Comparison of ENCODE assay signal across 8 cellular contexts in the genomic region with DNA sequence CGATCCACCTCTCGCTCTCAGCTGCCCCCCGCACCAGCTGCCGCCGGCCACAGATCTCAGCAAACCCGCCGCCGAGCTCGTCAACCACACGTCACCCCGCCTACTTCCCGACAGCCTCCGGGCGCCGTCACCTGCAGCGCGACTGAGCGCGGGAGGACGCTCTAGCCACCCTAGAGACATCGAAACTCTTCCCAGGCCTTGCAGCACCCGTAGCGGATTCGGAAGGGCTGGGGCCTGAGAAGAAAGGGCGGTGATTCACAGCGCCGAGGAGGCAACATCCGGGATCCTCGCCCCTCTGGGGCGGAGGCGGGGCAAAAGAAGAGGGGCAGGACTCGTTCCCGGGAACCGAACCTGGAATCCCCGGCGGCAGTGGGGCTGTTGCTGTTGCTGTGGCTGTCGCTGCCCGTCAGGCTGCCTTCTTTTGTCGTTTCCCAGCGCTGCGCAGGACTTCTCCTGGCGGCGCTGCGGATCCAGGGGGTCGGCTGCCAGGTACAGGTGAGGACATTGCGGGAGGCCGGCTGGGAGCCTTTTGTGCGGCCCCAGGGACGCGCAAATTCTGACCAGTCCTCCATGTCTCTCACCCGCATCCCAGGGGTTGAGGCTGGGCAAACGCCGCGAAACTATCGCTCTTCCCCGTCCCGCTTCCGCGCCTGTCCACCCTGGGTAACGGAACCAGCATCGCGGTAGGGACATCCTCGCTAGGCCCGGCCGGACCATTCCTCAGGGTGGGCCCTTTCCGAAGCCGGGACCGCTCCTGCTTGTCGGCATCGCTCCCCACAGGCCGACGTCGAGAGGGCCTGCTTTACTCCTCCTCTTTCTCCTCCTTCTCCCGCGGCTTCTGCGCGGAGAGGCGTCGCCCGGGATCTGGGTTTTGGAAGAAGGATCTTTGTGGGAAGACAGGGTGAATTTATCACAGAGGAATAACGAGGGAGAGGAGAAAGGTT. TPM values are rescaled to one million over a fixed set of nuclear protein-coding genes. Genes with fewer than 3 reads are reported as not detected.
DNase-seq lines count a peak whose midpoint lies in the region; ATAC-seq and TF ChIP-seq lines count a peak whose summit lies in the region.

A gene (plus strand): TSS at position 331 of the 944 bp plus-strand sequence. CDS start 9,443 bp downstream, outside the sequence.
A gene with protein sequence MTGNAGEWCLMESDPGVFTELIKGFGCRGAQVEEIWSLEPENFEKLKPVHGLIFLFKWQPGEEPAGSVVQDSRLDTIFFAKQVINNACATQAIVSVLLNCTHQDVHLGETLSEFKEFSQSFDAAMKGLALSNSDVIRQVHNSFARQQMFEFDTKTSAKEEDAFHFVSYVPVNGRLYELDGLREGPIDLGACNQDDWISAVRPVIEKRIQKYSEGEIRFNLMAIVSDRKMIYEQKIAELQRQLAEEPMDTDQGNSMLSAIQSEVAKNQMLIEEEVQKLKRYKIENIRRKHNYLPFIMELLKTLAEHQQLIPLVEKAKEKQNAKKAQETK (minus strand): TSS at position 79 of the 944 bp plus-strand sequence. CDS start 100 bp downstream, outside the sequence.

- TF ChIP-seq CTCF in lung (IDR thresholded peaks at IDR 0.05; ENCODE audit: control extremely low read depth, extremely low read depth): no peak

- H3K27ac ChIP-seq in CD8-positive, alpha-beta memory T cell (ENCODE audit: low read depth, low read length): peak within 1 kb of the TSS; percentile 97
- peak within 1 kb of the TSS; percentile 98 for H3K27ac ChIP-seq in lung (ENCODE audit: low read depth in 1 of 2, low read length in 1 of 2)

- no peaks in the 10 kb centered on the region for H3K27me3 Mint-ChIP-seq in CD8-positive, alpha-beta memory T cell

- peak within 1 kb of the TSS; percentile 94 to 100 (median 94) for H3K4me3 Mint-ChIP-seq in CD8-positive, alpha-beta memory T cell

- peaks cover 6 to 22% (median 9%) of the 10 kb centered on the region in 3 donors for H3K36me3 Mint-ChIP-seq in CD8-positive, alpha-beta memory T cell

- H3K4me1 Mint-ChIP-seq in CD8-positive, alpha-beta memory T cell: peaks cover 61 to 76% (median 70%) of the 10 kb centered on the region in 3 donors

- no peaks in the 10 kb centered on the region for H3K27me3 ChIP-seq in CD8-positive, alpha-beta memory T cell (ENCODE audit: insufficient read depth, low read length, poor library complexity, severe bottlenecking)
- H3K27me3 ChIP-seq in lung (ENCODE audit: control insufficient read depth, insufficient read depth): no peaks in the 10 kb centered on the region

- peaks cover 0 to 1% (median 0%) of the 10 kb centered on the region in 5 donors for H3K9me3 Mint-ChIP-seq in CD8-positive, alpha-beta memory T cell

- H3K9me3 ChIP-seq in CD8-positive, alpha-beta memory T cell (ENCODE audit: low read length): no peaks in the 10 kb centered on the region
- no peaks in the 10 kb centered on the region for H3K9me3 ChIP-seq in lung (ENCODE audit: control insufficient read depth in 2 of 2, insufficient read depth in 1 of 2, low read length in 1 of 2)

- WGBS in lung, 2 donors: 0% methylated on average over 77 to 81 of the region's 81 CpGs

- DNase-seq in CD8-positive, alpha-beta memory T cell: peak; percentile 91 to 97 (median 94)
- DNase-seq in HS-27A (ENCODE audit: low read depth) (peak; percentile 89), NK-92 (lab: John Stamatoyannopoulos, UW; ENCODE audit: unreplicated experiment) (peak; percentile 63), lung (ENCODE audit: low spot score) (peak; percentile 97)
- peak; percentile 82 to 84 for DNase-seq in activated CD8-positive, alpha-beta memory T cell treated with anti-CD3 and anti-CD28 coated beads for 1 hour (ENCODE audit: extremely low read depth in 1 of 2, low read depth in 1 of 2)
- peak; percentile 91 for DNase-seq in effector CD4-positive, alpha-beta T cell
- DNase-seq in stimulated activated CD4-positive, alpha-beta T cell treated with anti-CD3 and anti-CD28 coated beads, TNF-alpha, amount 100 ng/mL, for 4 hours (ENCODE audit: low read depth in 3 of 3): peak; percentile 86 to 92 (median 90)

- H3K4me3 ChIP-seq in CD8-positive, alpha-beta memory T cell (ENCODE audit: low read length): peak within 1 kb of the TSS; percentile 93
- H3K4me3 ChIP-seq in lung: peak within 1 kb of the TSS; percentile 81

- H3K4me1 ChIP-seq in CD8-positive, alpha-beta memory T cell (ENCODE audit: insufficient read depth, low read length): peaks cover 47% of the 10 kb centered on the region
- H3K4me1 ChIP-seq in lung (ENCODE audit: control insufficient read depth in 2 of 2, insufficient read depth in 2 of 2, low read length in 2 of 2): peaks cover 1 to 16% of the 10 kb centered on the region in 2 donors

- ATAC-seq in GM19467 (IDR thresholded peaks at IDR 0.05; ENCODE audit: unreplicated experiment) (peak; percentile 93), lung (ENCODE audit: insufficient read depth, low FRiP score) (peak; percentile 96)

- H3K36me3 ChIP-seq in CD8-positive, alpha-beta memory T cell (ENCODE audit: insufficient read depth, low read length): no peaks in the 10 kb centered on the region
- H3K36me3 ChIP-seq in lung (ENCODE audit: control insufficient read depth in 2 of 2, insufficient read depth in 2 of 2, low read length in 2 of 2): peaks cover 0 to 1% of the 10 kb centered on the region in 2 donors

- POLR2A ChIA-PET in CD8-positive, alpha-beta memory T cell (lab: Charles Lee): interaction anchor here (1.6 to 2.6 kb wide), 6 partner anchors 10 to 252 kb away, joined by 3 to 44 read pairs (median 8); a partner anchor contains a TSS

- peak within 1 kb of the TSS; percentile 89 to 100 (median 98) for H3K27ac Mint-ChIP-seq in CD8-positive, alpha-beta memory T cell

- CTCF ChIA-PET in CD8-positive, alpha-beta memory T cell (lab: Charles Lee): interaction anchor here (0.9 to 2.8 kb wide), 13 partner anchors 16 to 253 kb away, joined by 3 to 30 read pairs (median 4); a partner anchor contains a TSS

RNA-seq across cellular contexts. Expression of the first gene that starts in this region (rescaled TPM):
- 10 to 100 TPM; 74.6 to 82.7 TPM for total RNA-seq in CD8-positive, alpha-beta memory T cell
- polyA plus RNA-seq in CD8-positive, alpha-beta memory T cell: 128 TPM
- total RNA-seq in lung: 100 to 1,000 TPM in 1 of 2 donors, 10 to 100 TPM in 1; 50.5 to 147 TPM
- polyA plus RNA-seq in lung: 10 to 100 TPM in 1 of 2 donors, 1 to 10 TPM in 1; 6.3 to 10.5 TPM

RNA-seq across cellular contexts. Expression of the second gene that starts in this region (rescaled TPM):
- total RNA-seq in CD8-positive, alpha-beta memory T cell: 100 to 1,000 TPM; 106 to 110 TPM
- polyA plus RNA-seq in CD8-positive, alpha-beta memory T cell: 54.4 TPM
- 10 to 100 TPM; 26.0 to 48.9 TPM for total RNA-seq in lung
- 10 to 100 TPM; 13.7 to 19.7 TPM for polyA plus RNA-seq in lung

Comparison
In these comparisons a context has a peak if more than half of its experiments do, and no peak if none do; other contexts are left out.
1. Peak in every context shown above with its lines: DNase-seq, ATAC-seq, H3K4me3 ChIP-seq and H3K27ac ChIP-seq.
2. RNA of the first gene that starts in this region (polyA plus RNA-seq): 128 TPM in CD8-positive, alpha-beta memory T cell (single experiment); 6.3 to 10.5 TPM in lung; every median in the first group is over 10 times any median in the second.